ENCODE assay signal across 20 cellular contexts in the genomic region with DNA sequence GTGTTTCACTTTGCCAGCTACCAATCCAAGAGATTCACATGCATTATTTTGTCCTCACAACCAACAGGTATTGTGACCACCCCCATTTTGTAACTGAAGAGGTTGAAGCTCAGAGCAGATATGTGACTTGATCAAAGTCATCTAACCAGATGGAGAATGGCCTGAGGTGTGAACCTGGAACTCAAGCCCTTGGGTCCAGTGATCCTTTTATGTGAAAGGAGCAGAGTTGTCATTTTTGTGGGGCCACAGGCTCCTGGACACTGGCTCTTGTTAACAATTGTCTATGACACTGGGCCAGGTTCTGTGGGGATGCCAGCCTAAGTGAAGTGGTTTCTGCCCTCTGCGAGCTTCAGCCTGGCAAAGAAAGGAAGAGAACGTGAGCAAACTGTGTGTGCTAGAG.
DNase-seq lines count a peak whose midpoint lies in the region; ATAC-seq, FAIRE-seq and TF ChIP-seq lines count a peak whose summit lies in the region.
"Had no signal": no experiment of that assay in that cellular context is flagged by ENCODE, and none has a peak within 500 bp of the region (broad histone marks: within the 10 kb centered on the region; RNA-seq: fewer than 3 reads in every experiment).

No MANE protein-coding gene starts in this region.

- H3K4me2 ChIP-seq in endothelial cell of umbilical vein (ENCODE audit: insufficient read depth, low read length) (no peak overlapping the region), osteoblast (ENCODE audit: insufficient read depth, low read length) (no peak overlapping the region)
- H3K4me2 ChIP-seq: KMS-11 had no signal

- no peak for FAIRE-seq in endothelial cell of umbilical vein (lab: Jason Lieb, UNC)
- FAIRE-seq: A204.1, GM12878, GM19239, H1 had no signal

- no peak for ATAC-seq in SK-N-SH treated with all-trans-retinoic acid at 6 μM for 48 hours
- ATAC-seq in GM21526 (IDR thresholded peaks at IDR 0.05; ENCODE audit: low FRiP score, unreplicated experiment), result no peak
- ATAC-seq: CD8-positive, alpha-beta T cell; GM12878 had no signal

- H3K79me2 ChIP-seq in endothelial cell of umbilical vein (ENCODE audit: control insufficient read depth, insufficient read depth, low read length), result no peaks in the 10 kb centered on the region
- H3K79me2 ChIP-seq in osteoblast (ENCODE audit: insufficient read depth, low read length), result no peaks in the 10 kb centered on the region

- H3K27me3 ChIP-seq in endothelial cell of umbilical vein (ENCODE audit: control insufficient read depth in 2 of 2, insufficient read depth in 2 of 2, low read length in 2 of 2) (no peaks in the 10 kb centered on the region), osteoblast (ENCODE audit: insufficient read depth, low read length) (no peaks in the 10 kb centered on the region)

- H3K27ac ChIP-seq in C4-2B, result peak overlapping the region; percentile 89
- H3K27ac ChIP-seq in endothelial cell of umbilical vein (ENCODE audit: insufficient read depth, low read depth, low read length), result peak overlapping the region; percentile 50
- H3K27ac ChIP-seq in osteoblast (ENCODE audit: low read depth, low read length), result peak overlapping the region; percentile 50
- H3K27ac ChIP-seq: KMS-11 had no signal

- H3K4me1 ChIP-seq in endothelial cell of umbilical vein (ENCODE audit: control insufficient read depth, extremely low read depth, insufficient read depth, low read length), result peaks cover 51% of the 10 kb centered on the region
- peaks cover 43% of the 10 kb centered on the region for H3K4me1 ChIP-seq in osteoblast (ENCODE audit: insufficient read depth, low read length)

- no peak for TF ChIP-seq CTCF in C4-2B (conservative IDR thresholded peaks at IDR 0.05)
- no peak for TF ChIP-seq CTCF in endothelial cell of umbilical vein (IDR thresholded peaks at IDR 0.05; ENCODE audit: extremely low read depth in 1 of 2, insufficient read depth in 1 of 2, low read depth in 1 of 2, low read length in 2 of 2)
- no peak for TF ChIP-seq CTCF in osteoblast (IDR thresholded peaks at IDR 0.05; ENCODE audit: extremely low read depth, low read depth, low read length)

- intact Hi-C loops in endothelial cell of umbilical vein (cut with micrococcal nuclease), result loop anchor here (5.0 to 10.0 kb wide), 3 partner anchors 172 to 1535 kb away; partner anchors contain the start of genes PIGK and ZZZ3

- H3K9me3 ChIP-seq in endothelial cell of umbilical vein (replicated peaks; ENCODE audit: control insufficient read depth, insufficient read depth, low read length) (no peaks in the 10 kb centered on the region), osteoblast (ENCODE audit: low read depth, low read length) (no peaks in the 10 kb centered on the region)

- dilution Hi-C loops in endothelial cell of umbilical vein (cut with MboI; ENCODE audit: extremely low pct_ligation_motif_present, low sequenced_read_pairs), result no loop called here

- no peak overlapping the region for H2AFZ ChIP-seq in endothelial cell of umbilical vein (ENCODE audit: low read depth, low read length)
- no peak overlapping the region for H2AFZ ChIP-seq in osteoblast (ENCODE audit: low read length)

- H4K20me1 ChIP-seq in endothelial cell of umbilical vein (replicated peaks; ENCODE audit: control insufficient read depth, extremely low read depth, insufficient read depth, low read length) (no peaks in the 10 kb centered on the region), osteoblast (ENCODE audit: insufficient read depth, low read length) (no peaks in the 10 kb centered on the region)

- no peaks in the 10 kb centered on the region for H3K9me1 ChIP-seq in endothelial cell of umbilical vein (replicated peaks; ENCODE audit: control insufficient read depth, extremely low read depth, insufficient read depth, low read length)

- CTCF ChIA-PET in endothelial cell of umbilical vein (lab: Charles Lee), result interaction anchor here (0.9 to 3.4 kb wide), 3 partner anchors 23 to 47 kb away, joined by 3 to 19 read pairs (median 6); no protein-coding TSS in a partner anchor

- H3K36me3 ChIP-seq in endothelial cell of umbilical vein (ENCODE audit: control insufficient read depth in 2 of 2, extremely low read depth in 1 of 2, insufficient read depth in 2 of 2, low read length in 2 of 2), result no peaks in the 10 kb centered on the region
- no peaks in the 10 kb centered on the region for H3K36me3 ChIP-seq in osteoblast (ENCODE audit: insufficient read depth, low read length)

- H3K9ac ChIP-seq in endothelial cell of umbilical vein (replicated peaks; ENCODE audit: extremely low read depth, insufficient read depth, low read length), result no peak overlapping the region
- H3K9ac ChIP-seq: KMS-11 had no signal

- no peak for DNase-seq in endothelial cell of umbilical vein (ENCODE audit: low read depth, low spot score)
- no peak for DNase-seq in osteoblast (ENCODE audit: insufficient read length, low spot score, missing footprints)
- no peak for DNase-seq in MV-4-11 (lab: John Stamatoyannopoulos, UW)
- no peak for DNase-seq in AG08395 (ENCODE audit: low spot score)
- DNase-seq in KG1 (lab: John Stamatoyannopoulos, UW), result no peak
- DNase-seq: Calu3; CD8-positive, alpha-beta T cell; EL; NCI-H1417 treated with DMSO at 0.1 percent for 48 hours; NCI-H187 treated with DMSO at 0.1 percent for 48 hours; NCI-H2227 treated with DMSO at 0.1 percent for 48 hours; NCI-H524 treated with DMSO at 0.1 percent for 48 hours had no signal

- BruUV-seq in endothelial cell of umbilical vein (replicated peaks; lab: Mats Ljungman, UMichigan), result no TSS peak

- POLR2A ChIA-PET in endothelial cell of umbilical vein (lab: Charles Lee), result no interaction called here

- H3K4me3 ChIP-seq in endothelial cell of umbilical vein (replicated peaks in 1 of 3; ENCODE audit: insufficient read depth in 1 of 3, low read depth in 1 of 3, low read length in 3 of 3) (no peak overlapping the region), osteoblast (ENCODE audit: insufficient read depth, low read length) (no peak overlapping the region)
- H3K4me3 ChIP-seq: GM12878 had no signal

- TF ChIP-seq POLR2A in endothelial cell of umbilical vein (IDR thresholded peaks at IDR 0.05; ENCODE audit: low read depth, low read length), result no peak

TF ChIP-seq in SK-N-SH treated with all-trans-retinoic acid at 6 μM for 48 hours, 23 proteins besides CTCF, POLR2A, EP300 and RAD21:
- 0 out of 2 replicates have a peak, but pooled peaks have one; percentile 59 for TF ChIP-seq ZFP3 (CRISPR knock-in tag; IDR thresholded peaks at IDR 0.05)
- TF ChIP-seq CSDC2 (CRISPR knock-in tag; IDR thresholded peaks at IDR 0.05), result 0 out of 2 replicates have a peak, but pooled peaks have one; percentile 62
- no peak for TF ChIP-seq TSHZ2 (CRISPR knock-in tag; IDR thresholded peaks at IDR 0.05)

TF ChIP-seq in endothelial cell of umbilical vein, 7 proteins besides CTCF, POLR2A, EP300 and RAD21:
- no peak for TF ChIP-seq EZH2 (IDR thresholded peaks at IDR 0.05; ENCODE audit: borderline replicate concordance, low read depth, low read length, severe bottlenecking)
- TF ChIP-seq, protein P1, sequence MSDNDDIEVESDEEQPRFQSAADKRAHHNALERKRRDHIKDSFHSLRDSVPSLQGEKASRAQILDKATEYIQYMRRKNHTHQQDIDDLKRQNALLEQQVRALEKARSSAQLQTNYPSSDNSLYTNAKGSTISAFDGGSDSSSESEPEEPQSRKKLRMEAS (IDR thresholded peaks at IDR 0.05; ENCODE audit: insufficient read depth, insufficient read length), result no peak
- no peak for TF ChIP-seq JUN (IDR thresholded peaks at IDR 0.05; ENCODE audit: borderline replicate concordance, insufficient read depth, insufficient read length, low read depth)
- no peak for TF ChIP-seq GATA2 (IDR thresholded peaks at IDR 0.05; ENCODE audit: insufficient read depth, insufficient read length, low read depth, low read length)
- TF ChIP-seq FOS (IDR thresholded peaks at IDR 0.05; ENCODE audit: borderline replicate concordance, insufficient read depth, low read length), result no peak
- no peak for TF ChIP-seq POLR2AphosphoS5 (IDR thresholded peaks at IDR 0.05; ENCODE audit: insufficient read depth, low read depth, low read length)
- TF ChIP-seq MYC (IDR thresholded peaks at IDR 0.05; ENCODE audit: low read depth, low read length), result no peak
TF ChIP-seq in endothelial cell of umbilical vein: peak in this region for 0.
